In genomic region chr9:105064248-105065118, GRCh38 we compare ENCODE assay signal across 1 cellular context.
TF ChIP-seq lines count a peak whose summit lies in the region.

No MANE protein-coding gene starts in this region.

TF ChIP-seq in IMR-90, 13 proteins besides CTCF, POLR2A, EP300 and RAD21 (continued from another document):
- TF ChIP-seq RFX5 (IDR thresholded peaks at IDR 0.05; ENCODE audit: low read depth, low read length) = no peak
- TF ChIP-seq FOS (IDR thresholded peaks at IDR 0.05; ENCODE audit: low read depth, low read length) = peak; percentile 35; the same call in 1 of the 2 replicates
- 0 out of 2 replicates have a peak, but pooled peaks have one; percentile 6 for TF ChIP-seq SMC3 (IDR thresholded peaks at IDR 0.05; ENCODE audit: low read depth, low read length)
- no peak for TF ChIP-seq ELK1 (IDR thresholded peaks at IDR 0.05; ENCODE audit: borderline replicate concordance, low read depth, low read length)
- TF ChIP-seq CEBPB (IDR thresholded peaks at IDR 0.05; ENCODE audit: low read depth, low read length) = peak; percentile 86
- TF ChIP-seq BHLHE40 (IDR thresholded peaks at IDR 0.05; ENCODE audit: low read depth, low read length) = peak; percentile 89
TF ChIP-seq in IMR-90: peak in this region for 8.
